26 cellular contexts compared by ENCODE assay signal in genomic region chr5:4020386-4020785, GRCh38.
A peak's percentile ranks its signal among the peaks of the same experiment; 100 is the strongest.
DNase-seq lines count a peak whose midpoint lies in the region; ATAC-seq and TF ChIP-seq lines count a peak whose summit lies in the region.
"Had no signal": no experiment of that assay in that cellular context is flagged by ENCODE, and none has a peak within 500 bp of the region (broad histone marks: within the 10 kb centered on the region; RNA-seq: fewer than 3 reads in every experiment).

No MANE protein-coding gene starts in this region.

- H3K79me2 ChIP-seq in neural progenitor cell (ENCODE audit: low read depth) (no peaks in the 10 kb centered on the region), GM23338 (replicated peaks; ENCODE audit: insufficient read depth) (no peaks in the 10 kb centered on the region)

- in situ Hi-C loops in HAP-1 (cut with MboI; ENCODE audit: low sequenced_read_pairs), result no loop called here

- H3K27ac Mint-ChIP-seq in neural progenitor cell, result no peak overlapping the region
- no peak overlapping the region for H3K27ac Mint-ChIP-seq in GM23338
- H3K27ac Mint-ChIP-seq: activated CD4-positive, alpha-beta memory T cell treated with anti-CD3 and anti-CD28 coated beads for 36 hours; B cell; IgD-negative memory B cell; naive thymus-derived CD4-positive, alpha-beta T cell; WTC11 had no signal

- H3K4me3 Mint-ChIP-seq in neural progenitor cell, result no peak overlapping the region
- no peak overlapping the region for H3K4me3 Mint-ChIP-seq in GM23338
- H3K4me3 Mint-ChIP-seq: activated CD4-positive, alpha-beta memory T cell treated with anti-CD3 and anti-CD28 coated beads for 36 hours; B cell; IgD-negative memory B cell; naive thymus-derived CD4-positive, alpha-beta T cell; WTC11 had no signal

- H3K4me2 ChIP-seq in neural progenitor cell (no peak overlapping the region), GM23338 (no peak overlapping the region)

- intact Hi-C loops in left ventricle myocardium inferior (cut with micrococcal nuclease) (no loop called here), Right ventricle myocardium inferior (cut with DNase I) (no loop called here)

- no peak for DNase-seq in left ventricle myocardium inferior
- no peak for DNase-seq in Right ventricle myocardium inferior (ENCODE audit: missing footprints)
- peak; percentile 27 for DNase-seq in fibroblast of pulmonary artery (ENCODE audit: low read depth)
- DNase-seq in neural progenitor cell (ENCODE audit: low spot score), result no peak
- DNase-seq in NK-92 treated with Interleukin-12 subunit alpha and Interleukin-12 subunit beta, amount 100 ng/mL, for 24 hours (lab: John Stamatoyannopoulos, UW), result no peak
- no peak for DNase-seq in NCI-H1092 treated with DMSO at 0.1 percent for 48 hours (lab: John Stamatoyannopoulos, UW)
- DNase-seq in GM23338 (ENCODE audit: low spot score), result no peak
- DNase-seq in HAP-1 (ENCODE audit: low spot score in 2 of 2), result no peak
- DNase-seq: activated CD4-positive, alpha-beta memory T cell treated with anti-CD3 and anti-CD28 coated beads for 36 hours; activated effector memory CD4-positive, alpha-beta T cell treated with anti-CD3 and anti-CD28 coated beads, Interleukin-2, amount 50 U/mL, for 16 hours; brain microvascular endothelial cell; colonic mucosa; DMS53; effector memory CD4-positive, alpha-beta T cell; GF-D8; naive thymus-derived CD4-positive, alpha-beta T cell; NCI-H1417 treated with DMSO at 0.1 percent for 48 hours; NCI-H446 treated with DMSO at 0.1 percent for 48 hours; right lobe of liver; SHP77 treated with DMSO at 0.1 percent for 48 hours; stimulated activated naive CD8-positive, alpha-beta T cell treated with anti-CD3 and anti-CD28 coated beads, Interleukin-15, Interleukin-2, amounts not matched to agents 100 U/mL and 50 U/mL, for 24 hours; SW 1271; trophoblast cell had no signal

- H3K27me3 ChIP-seq in left ventricle myocardium inferior (ENCODE audit: low read depth) (no peaks in the 10 kb centered on the region), neural progenitor cell (no peaks in the 10 kb centered on the region), GM23338 (ENCODE audit: insufficient read depth) (no peaks in the 10 kb centered on the region), HAP-1 (ENCODE audit: low read depth) (no peaks in the 10 kb centered on the region)
- H3K27me3 ChIP-seq: brain microvascular endothelial cell, colonic mucosa, right lobe of liver had no signal

- TF ChIP-seq CTCF in left ventricle myocardium inferior (IDR thresholded peaks at IDR 0.05; ENCODE audit: borderline replicate concordance) (no peak), fibroblast of pulmonary artery (IDR thresholded peaks at IDR 0.05; ENCODE audit: low read length, missing control alignments) (no peak), neural progenitor cell (IDR thresholded peaks at IDR 0.05) (no peak), GM23338 (conservative IDR thresholded peaks at IDR 0.05; ENCODE audit: low read depth in 2 of 2) (no peak)

- ATAC-seq in Right ventricle myocardium inferior (no peak), GM23338 (no peak)
- ATAC-seq: naive thymus-derived CD4-positive, alpha-beta T cell; right lobe of liver; stimulated activated naive CD8-positive, alpha-beta T cell treated with anti-CD3 and anti-CD28 coated beads, Interleukin-15, Interleukin-2, amounts not matched to agents 100 U/mL and 50 U/mL, for 24 hours; WTC11 had no signal

- H3K4me3 ChIP-seq in left ventricle myocardium inferior (no peak overlapping the region), fibroblast of pulmonary artery (replicated peaks; ENCODE audit: low read depth, low read length) (no peak overlapping the region), neural progenitor cell (no peak overlapping the region), GM23338 (no peak overlapping the region), HAP-1 (no peak overlapping the region)
- H3K4me3 ChIP-seq: colonic mucosa, right lobe of liver had no signal

- H3K36me3 Mint-ChIP-seq in neural progenitor cell (no peaks in the 10 kb centered on the region), GM23338 (ENCODE audit: low read depth) (no peaks in the 10 kb centered on the region)
- H3K36me3 Mint-ChIP-seq: activated CD4-positive, alpha-beta memory T cell treated with anti-CD3 and anti-CD28 coated beads for 36 hours; IgD-negative memory B cell had no signal

- H3K4me1 Mint-ChIP-seq in neural progenitor cell (peaks cover 18% of the 10 kb centered on the region), GM23338 (peaks cover 11% of the 10 kb centered on the region)
- H3K4me1 Mint-ChIP-seq: IgD-negative memory B cell had no signal

- H3K9me3 ChIP-seq in left ventricle myocardium inferior (replicated peaks), result no peaks in the 10 kb centered on the region
- no peaks in the 10 kb centered on the region for H3K9me3 ChIP-seq in neural progenitor cell (ENCODE audit: low read depth)
- H3K9me3 ChIP-seq in HAP-1, result no peaks in the 10 kb centered on the region
- H3K9me3 ChIP-seq: colonic mucosa, right lobe of liver had no signal

- H3K9me3 Mint-ChIP-seq in neural progenitor cell (peaks cover 11% of the 10 kb centered on the region), GM23338 (no peaks in the 10 kb centered on the region)

- no peaks in the 10 kb centered on the region for H4K20me1 ChIP-seq in neural progenitor cell (ENCODE audit: low read depth)
- no peaks in the 10 kb centered on the region for H4K20me1 ChIP-seq in GM23338 (replicated peaks; ENCODE audit: insufficient read depth)

- H3F3A ChIP-seq in neural progenitor cell (ENCODE audit: low read depth) (no peaks in the 10 kb centered on the region), GM23338 (replicated peaks; ENCODE audit: low read depth) (no peaks in the 10 kb centered on the region)

- H2AFZ ChIP-seq in neural progenitor cell (replicated peaks) (peak overlapping the region; percentile 26), GM23338 (no peak overlapping the region)

- peaks cover 15% of the 10 kb centered on the region; the same call in 1 of the 2 replicates for H3K9me2 ChIP-seq in GM23338 (ENCODE audit: insufficient read depth)

- peaks cover 35% of the 10 kb centered on the region for H3K4me1 ChIP-seq in left ventricle myocardium inferior
- peaks cover 3% of the 10 kb centered on the region for H3K4me1 ChIP-seq in neural progenitor cell
- H3K4me1 ChIP-seq in GM23338 (ENCODE audit: insufficient read depth), result no peaks in the 10 kb centered on the region
- no peaks in the 10 kb centered on the region for H3K4me1 ChIP-seq in HAP-1
- H3K4me1 ChIP-seq: colonic mucosa, right lobe of liver had no signal

- peak overlapping the region; percentile 80 for H3K27ac ChIP-seq in left ventricle myocardium inferior (replicated peaks)
- no peak overlapping the region for H3K27ac ChIP-seq in neural progenitor cell
- no peak overlapping the region for H3K27ac ChIP-seq in GM23338 (ENCODE audit: low read depth)
- H3K27ac ChIP-seq: brain microvascular endothelial cell, colonic mucosa, right lobe of liver had no signal

- H3K9ac ChIP-seq in neural progenitor cell, result no peak overlapping the region

- H3K27me3 Mint-ChIP-seq in neural progenitor cell (ENCODE audit: insufficient read depth, low read depth) (peaks cover 9% of the 10 kb centered on the region), GM23338 (ENCODE audit: insufficient read depth, low read depth, poor library complexity) (peaks cover 2% of the 10 kb centered on the region)
- H3K27me3 Mint-ChIP-seq: activated CD4-positive, alpha-beta memory T cell treated with anti-CD3 and anti-CD28 coated beads for 36 hours; B cell; IgD-negative memory B cell; naive thymus-derived CD4-positive, alpha-beta T cell had no signal

- no peaks in the 10 kb centered on the region for H3K36me3 ChIP-seq in left ventricle myocardium inferior
- H3K36me3 ChIP-seq in neural progenitor cell, result no peaks in the 10 kb centered on the region
- H3K36me3 ChIP-seq in GM23338 (ENCODE audit: insufficient read depth), result no peaks in the 10 kb centered on the region
- H3K36me3 ChIP-seq in HAP-1 (replicated peaks), result no peaks in the 10 kb centered on the region
- H3K36me3 ChIP-seq: brain microvascular endothelial cell, colonic mucosa, right lobe of liver had no signal

TF ChIP-seq in GM23338, 12 proteins besides CTCF, POLR2A, EP300 and RAD21 (continues in another document):
- TF ChIP-seq POLR2AphosphoS5 (IDR thresholded peaks at IDR 0.05; ENCODE audit: low read depth), result no peak
